In genomic region chr7:155889636-155890508, GRCh38 we compare ENCODE assay signal across 17 cellular contexts.
A peak's percentile ranks its signal among the peaks of the same experiment; 100 is the strongest.
DNase-seq lines count a peak whose midpoint lies in the region; ATAC-seq and TF ChIP-seq lines count a peak whose summit lies in the region.
"Had no signal": no experiment of that assay in that cellular context is flagged by ENCODE, and none has a peak within 500 bp of the region (broad histone marks: within the 10 kb centered on the region; RNA-seq: fewer than 3 reads in every experiment).

No MANE protein-coding gene starts in this region.

- TF ChIP-seq CTCF in Peyer's patch (IDR thresholded peaks at IDR 0.05) (no peak), testis (IDR thresholded peaks at IDR 0.05) (no peak), endodermal cell (conservative IDR thresholded peaks at IDR 0.05) (no peak)

- peak overlapping the region in 2 of 4 donors; percentile 48 to 67 for H3K27ac ChIP-seq in Peyer's patch
- H3K27ac ChIP-seq in testis = no peak overlapping the region
- H3K27ac ChIP-seq in endodermal cell (ENCODE audit: low read depth, low read length) = no peak overlapping the region
- H3K27ac ChIP-seq: HL-60 had no signal

- H3K9ac ChIP-seq in endodermal cell (ENCODE audit: extremely low read depth, low read length, poor library complexity, severe bottlenecking) = no peak overlapping the region

- 52 to 75% methylated on average over 13 to 24 of the region's 24 CpGs for WGBS in testis, 2 donors
- 93 to 98% methylated on average over 20 to 24 of the region's 24 CpGs for WGBS in endodermal cell (ENCODE audit: insufficient coverage in 1 of 2, insufficient read length in 1 of 2), 2 experiments

- H3K36me3 Mint-ChIP-seq in endodermal cell (ENCODE audit: low read depth) = no peaks in the 10 kb centered on the region
- H3K36me3 Mint-ChIP-seq: IgD-negative memory B cell had no signal

- H3K4me3 ChIP-seq in Peyer's patch (no peak overlapping the region), testis (no peak overlapping the region), endodermal cell (ENCODE audit: low read length) (no peak overlapping the region)

- H3K27ac Mint-ChIP-seq in endodermal cell = no peak overlapping the region
- H3K27ac Mint-ChIP-seq: IgD-negative memory B cell had no signal

- ATAC-seq in left colon (peak; percentile 92), HG02798 (IDR thresholded peaks at IDR 0.05; ENCODE audit: poor library complexity, unreplicated experiment) (no peak)

- H3K9me3 ChIP-seq in Peyer's patch (no peaks in the 10 kb centered on the region), testis (no peaks in the 10 kb centered on the region), endodermal cell (ENCODE audit: control insufficient read depth, low read length) (no peaks in the 10 kb centered on the region)

- no peaks in the 10 kb centered on the region for H3K9me3 Mint-ChIP-seq in endodermal cell
- H3K9me3 Mint-ChIP-seq: IgD-negative memory B cell had no signal

- DNase-seq in Peyer's patch (peak in 2 of 3 donors; percentile 75 to 81), left colon (peak; percentile 75 to 82), myocyte (ENCODE audit: low read depth) (peak; percentile 28), testis (peak; percentile 48), germinal center (ENCODE audit: low spot score) (no peak), endodermal cell (no peak)
- DNase-seq: C1 segment of cervical spinal cord; DMS 273 treated with DMSO at 0.1 percent for 48 hours; GF-D8; GOT3; NCI-H1105; NCI-H1694 treated with DMSO at 0.1 percent for 48 hours; NCI-H526 treated with DMSO at 0.1 percent for 48 hours; NK-92 treated with Interleukin-12 subunit alpha and Interleukin-12 subunit beta, amount 100 ng/mL, for 24 hours had no signal

- intact Hi-C loops in left colon (cut with DNase I, micrococcal nuclease) (no loop called here), testis (cut with DNase I; ENCODE audit: low total_unique reads) (no loop called here)

- no peaks in the 10 kb centered on the region for H3K27me3 ChIP-seq in Peyer's patch
- no peaks in the 10 kb centered on the region for H3K27me3 ChIP-seq in testis
- H3K27me3 ChIP-seq in endodermal cell (ENCODE audit: control insufficient read depth, insufficient read depth, low read length, poor library complexity, severe bottlenecking) = peaks cover under 1% of the 10 kb centered on the region

- H3K4me1 Mint-ChIP-seq in endodermal cell = no peaks in the 10 kb centered on the region
- H3K4me1 Mint-ChIP-seq: IgD-negative memory B cell had no signal

- no peak overlapping the region for H3K4me3 Mint-ChIP-seq in endodermal cell
- H3K4me3 Mint-ChIP-seq: IgD-negative memory B cell had no signal

- no peaks in the 10 kb centered on the region for H3K36me3 ChIP-seq in Peyer's patch
- H3K36me3 ChIP-seq in testis (ENCODE audit: low read depth, missing control alignments) = no peaks in the 10 kb centered on the region
- H3K36me3 ChIP-seq in endodermal cell (ENCODE audit: control insufficient read depth, insufficient read depth, low read length) = no peaks in the 10 kb centered on the region

- H3K27me3 Mint-ChIP-seq in endodermal cell (ENCODE audit: insufficient read depth) = peaks cover 1% of the 10 kb centered on the region

- TF ChIP-seq POLR2A in Peyer's patch (IDR thresholded peaks at IDR 0.05) (no peak), testis (IDR thresholded peaks at IDR 0.05) (no peak)

- H3K4me1 ChIP-seq in Peyer's patch (peaks cover 0 to 4% (median 0%) of the 10 kb centered on the region in 4 donors), testis (peaks cover 11% of the 10 kb centered on the region), endodermal cell (ENCODE audit: control insufficient read depth, insufficient read depth, low read length) (no peaks in the 10 kb centered on the region)

Comparison
In these comparisons a context has a peak if more than half of its experiments do, and no peak if none do; other contexts are left out.
1. DNase-seq: peak in Peyer's patch (2 of 3), left colon (2 of 2), myocyte (single experiment) and testis (single experiment); none in germinal center (single experiment) and endodermal cell (single experiment).